ENCODE assay signal across 6 cellular contexts in genomic region chr3:48361928-48362327, GRCh38. TPM values are rescaled to one million over a fixed set of nuclear protein-coding genes. Genes with fewer than 3 reads are reported as not detected.
"Had no signal": no experiment of that assay in that cellular context is flagged by ENCODE, and none has a peak within 500 bp of the region (broad histone marks: within the 10 kb centered on the region; RNA-seq: fewer than 3 reads in every experiment).

No MANE protein-coding gene starts in this region.

- ATAC-seq: GM12878 had no signal

- H3K4me3 ChIP-seq: GM12878 had no signal

- DNase-seq: GDM1, GF-D8 had no signal

- FAIRE-seq: GM12878, GM12891, GM12892 had no signal

RNA-seq across cellular contexts. Expression of gene SPINK8, which starts 28.5 kb away (rescaled TPM):
- total RNA-seq: G401, GM12878 had no signal
- polyA plus RNA-seq: GM12878 had no signal
